1 cellular context compared by ENCODE assay signal in the genomic region with DNA sequence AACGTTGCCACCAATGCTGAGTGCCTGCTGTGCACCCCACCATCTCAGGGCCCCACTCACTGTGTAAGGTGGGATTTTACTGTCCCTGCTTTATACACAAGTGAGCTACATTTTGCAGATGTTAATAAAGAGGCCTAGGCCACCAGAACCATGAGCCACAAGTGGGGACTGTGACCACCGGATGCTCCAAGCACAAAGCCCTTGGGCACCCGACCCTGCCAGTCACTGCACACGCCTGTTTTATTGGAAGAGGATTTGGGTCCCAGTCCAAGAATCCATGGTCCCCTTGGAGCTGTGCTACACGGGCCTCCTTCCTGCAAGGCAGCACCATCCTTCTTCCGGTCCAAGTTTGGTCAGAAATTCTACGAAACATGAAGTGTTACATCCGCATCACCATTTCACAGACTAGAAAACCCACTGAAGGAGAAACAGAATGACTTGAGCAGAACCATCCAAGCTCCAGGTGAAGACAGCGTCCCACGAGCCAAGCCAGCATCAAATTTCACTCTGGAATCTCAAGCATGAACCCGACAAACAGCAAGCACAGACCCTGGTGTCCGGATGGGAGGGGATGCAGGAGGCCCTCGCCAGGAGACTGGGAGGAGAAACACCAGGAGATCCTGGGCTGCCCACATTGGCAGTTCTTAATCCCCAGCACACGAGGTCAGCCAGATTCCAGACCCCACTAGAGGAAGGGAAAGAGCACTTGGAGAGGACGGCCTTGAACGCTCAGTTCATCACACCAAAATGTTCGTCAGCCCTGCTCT.
TF ChIP-seq lines count a peak whose summit lies in the region.

No MANE protein-coding gene starts in this region.

TF ChIP-seq in H1, 55 proteins besides CTCF, POLR2A, EP300 and RAD21:
- TF ChIP-seq SP4 (IDR thresholded peaks at IDR 0.05; ENCODE audit: low read length), result no peak
- no peak for TF ChIP-seq BACH1 (IDR thresholded peaks at IDR 0.05; ENCODE audit: low read length)
